ENCODE assay signal across 1 cellular context in the genomic region with DNA sequence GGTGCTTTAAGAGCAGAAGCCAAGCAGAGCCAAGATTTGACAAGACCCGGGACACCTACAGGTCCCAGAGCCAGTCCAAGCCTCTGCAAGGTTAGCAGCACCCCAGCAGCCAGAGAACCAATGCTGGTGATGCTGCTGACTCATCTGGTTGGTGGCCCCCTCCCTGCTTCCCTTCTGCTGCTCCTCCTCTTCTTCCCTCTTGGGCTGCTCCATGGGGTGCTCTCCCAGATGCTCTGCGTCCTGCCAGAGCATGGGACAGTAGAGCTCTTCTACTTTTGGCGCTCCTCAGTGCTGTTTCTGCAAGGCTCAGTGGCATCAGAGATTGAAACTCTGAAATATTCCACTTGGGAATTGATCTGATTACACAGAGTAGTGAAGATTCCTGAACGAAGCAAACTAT.
TF ChIP-seq lines count a peak whose summit lies in the region.

No MANE protein-coding gene starts in this region.

TF ChIP-seq in IMR-90, 13 proteins besides CTCF, POLR2A, EP300 and RAD21:
- TF ChIP-seq MAFK (IDR thresholded peaks at IDR 0.05; ENCODE audit: low read depth, low read length): 0 out of 2 replicates have a peak, but pooled peaks have one; percentile 20
- TF ChIP-seq MAZ (IDR thresholded peaks at IDR 0.05; ENCODE audit: borderline replicate concordance, low read depth, low read length): no peak
